In genomic region chr6:166639921-166640320, GRCh38 we compare ENCODE assay signal across 9 cellular contexts.
"Had no signal": no experiment of that assay in that cellular context is flagged by ENCODE, and none has a peak within 500 bp of the region (broad histone marks: within the 10 kb centered on the region; RNA-seq: fewer than 3 reads in every experiment).

No MANE protein-coding gene starts in this region.

- DNase-seq: activated CD4-positive, alpha-beta T cell treated with anti-CD3 and anti-CD28 coated beads, Interleukin-2, amount 50 U/mL, for 4 hours; activated CD4-positive, CD25-positive, alpha-beta regulatory T cell treated with anti-CD3 and anti-CD28 coated beads, Interleukin-2, amount 50 U/mL, for 72 hours; activated naive CD8-positive, alpha-beta T cell treated with anti-CD3 and anti-CD28 coated beads, Interleukin-2, amount 10 ng/mL, durations not matched to agents 7 days and 5 days; activated T-cell treated with anti-CD3 and anti-CD28 coated beads, Interleukin-2, amount 50 U/mL, for 1 hour; aorta; effector CD4-positive, alpha-beta T cell; nephron progenitor cell; stimulated activated CD8-positive, alpha-beta memory T cell treated with anti-CD3 and anti-CD28 coated beads, Interleukin-4, amount 100 ng/mL, for 48 hours had no signal

- H3K27ac ChIP-seq: epithelial cell of prostate had no signal
